In genomic region chr15:50577492-50577891, GRCh38 we compare ENCODE assay signal across 1 cellular context.
TF ChIP-seq lines count a peak whose summit lies in the region.

No MANE protein-coding gene starts in this region.

TF ChIP-seq in K562, 482 proteins besides CTCF, POLR2A, EP300 and RAD21 (continued from another document):
- no peak for TF ChIP-seq NFE2 (IDR thresholded peaks at IDR 0.05; ENCODE audit: low read depth)
- peak; percentile 48 for TF ChIP-seq MAFG (tag; conservative IDR thresholded peaks at IDR 0.05)
- TF ChIP-seq POLR2AphosphoS5 (IDR thresholded peaks at IDR 0.05; ENCODE audit: control insufficient read depth, insufficient read depth, low read depth, low read length), result no peak
- no peak for TF ChIP-seq SNIP1 (IDR thresholded peaks at IDR 0.05; ENCODE audit: low read depth)
- no peak for TF ChIP-seq TFAM (CRISPR knock-in tag; conservative IDR thresholded peaks at IDR 0.05)
- TF ChIP-seq C11orf30 (IDR thresholded peaks at IDR 0.05; ENCODE audit: low read depth), result peak; percentile 64; the same call in 1 of the 2 replicates
- no peak for TF ChIP-seq ARHGAP35 (IDR thresholded peaks at IDR 0.05; ENCODE audit: partially characterized antibody)
- no peak for TF ChIP-seq NR1H2 (CRISPR knock-in tag; IDR thresholded peaks at IDR 0.05)
- no peak for TF ChIP-seq CUX1 (CRISPR knock-in tag; IDR thresholded peaks at IDR 0.05)
- no peak for TF ChIP-seq FUS (optimal IDR thresholded peaks at IDR 0.05; ENCODE audit: low read depth, low read length)
- TF ChIP-seq WHSC1 (IDR thresholded peaks at IDR 0.05; ENCODE audit: low read length), result no peak
- TF ChIP-seq, protein P1, sequence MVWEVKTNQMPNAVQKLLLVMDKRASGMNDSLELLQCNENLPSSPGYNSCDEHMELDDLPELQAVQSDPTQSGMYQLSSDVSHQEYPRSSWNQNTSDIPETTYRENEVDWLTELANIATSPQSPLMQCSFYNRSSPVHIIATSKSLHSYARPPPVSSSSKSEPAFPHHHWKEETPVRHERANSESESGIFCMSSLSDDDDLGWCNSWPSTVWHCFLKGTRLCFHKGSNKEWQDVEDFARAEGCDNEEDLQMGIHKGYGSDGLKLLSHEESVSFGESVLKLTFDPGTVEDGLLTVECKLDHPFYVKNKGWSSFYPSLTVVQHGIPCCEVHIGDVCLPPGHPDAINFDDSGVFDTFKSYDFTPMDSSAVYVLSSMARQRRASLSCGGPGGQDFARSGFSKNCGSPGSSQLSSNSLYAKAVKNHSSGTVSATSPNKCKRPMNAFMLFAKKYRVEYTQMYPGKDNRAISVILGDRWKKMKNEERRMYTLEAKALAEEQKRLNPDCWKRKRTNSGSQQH (CRISPR knock-in tag; IDR thresholded peaks at IDR 0.05), result no peak
